27 cellular contexts compared by ENCODE assay signal in the genomic region with DNA sequence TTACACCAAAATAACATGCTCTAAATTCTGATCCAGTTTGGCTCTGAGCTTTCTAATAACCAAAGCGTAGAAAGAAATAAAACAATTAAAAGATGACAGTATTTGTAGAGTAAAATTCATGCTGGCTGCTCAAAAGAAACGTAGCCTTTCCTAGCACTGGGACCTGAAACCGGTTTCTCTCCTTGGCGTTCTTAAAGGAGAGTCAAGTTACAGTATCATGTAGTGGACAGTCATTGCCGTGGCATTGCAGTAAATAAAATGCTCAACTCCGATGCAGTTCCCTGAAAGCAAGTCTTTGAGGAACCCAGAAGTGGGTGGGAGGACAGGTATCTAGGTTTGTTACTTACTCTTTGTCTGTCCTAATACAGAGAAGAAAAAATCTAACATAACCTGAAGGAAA. TPM values are rescaled to one million over a fixed set of nuclear protein-coding genes. Genes with fewer than 3 reads are reported as not detected.
DNase-seq lines count a peak whose midpoint lies in the region; ATAC-seq and TF ChIP-seq lines count a peak whose summit lies in the region.
"Had no signal": no experiment of that assay in that cellular context is flagged by ENCODE, and none has a peak within 500 bp of the region (broad histone marks: within the 10 kb centered on the region; RNA-seq: fewer than 3 reads in every experiment).

No MANE protein-coding gene starts in this region.

- H4K20me1 ChIP-seq in PC-3 (ENCODE audit: low read length), result no peaks in the 10 kb centered on the region

- H2AFZ ChIP-seq in PC-3 (ENCODE audit: low read length), result no peak overlapping the region

- no peak overlapping the region for H3K9ac ChIP-seq in PC-3 (ENCODE audit: low read length)

- CTCF ChIA-PET in PC-3 (lab: Charles Lee), result interaction anchor here (1.0 kb wide), 1 partner anchor 18 kb away, joined by 3 read pairs; no protein-coding TSS in a partner anchor

- POLR2A ChIA-PET in PC-3 (lab: Charles Lee; ENCODE audit: unreplicated experiment), result interaction anchor here (0.6 kb wide), 1 partner anchor 15 kb away, joined by 6 read pairs; no protein-coding TSS in a partner anchor

- peak overlapping the region; percentile 36 for H3K27ac Mint-ChIP-seq in activated T-cell treated with anti-CD3 and anti-CD28 coated beads, Interleukin-2, amount 50 U/mL, for 24 hours

- H3K4me3 Mint-ChIP-seq in activated T-cell treated with anti-CD3 and anti-CD28 coated beads, Interleukin-2, amount 50 U/mL, for 24 hours, result no peak overlapping the region
- H3K4me3 Mint-ChIP-seq: B cell had no signal

- ATAC-seq in PC-3 (peak; percentile 74), psoas muscle (peak; percentile 47 to 71 (median 62)), HG03520 (IDR thresholded peaks at IDR 0.05; ENCODE audit: unreplicated experiment) (no peak)
- ATAC-seq: GM12878 had no signal

- intact Hi-C loops in PC-3 (cut with micrococcal nuclease) (loop anchor here (5.0 kb wide), 1 partner anchor 195 kb away; no protein-coding TSS in a partner anchor), psoas muscle (cut with DNase I) (no loop called here)

- H3K9me3 Mint-ChIP-seq in activated T-cell treated with anti-CD3 and anti-CD28 coated beads, Interleukin-2, amount 50 U/mL, for 24 hours, result no peaks in the 10 kb centered on the region

- H3K4me1 ChIP-seq in PC-3 (ENCODE audit: insufficient read depth, low read length) (no peaks in the 10 kb centered on the region), psoas muscle (peaks cover 19% of the 10 kb centered on the region)
- H3K4me1 ChIP-seq: Peyer's patch, SJSA1, suprapubic skin had no signal

- DNase-seq in activated T-cell treated with anti-CD3 and anti-CD28 coated beads, Interleukin-2, amount 50 U/mL, for 24 hours, result no peak
- DNase-seq in activated T-cell treated with anti-CD3 and anti-CD28 coated beads, Interleukin-2, amount 50 U/mL, for 48 hours, result no peak
- peak; percentile 32 for DNase-seq in PC-3
- no peak for DNase-seq in epithelial cell of prostate (ENCODE audit: low read depth, low spot score)
- no peak for DNase-seq in psoas muscle
- DNase-seq in nucleus accumbens (lab: John Stamatoyannopoulos, UW), result no peak
- DNase-seq in SHP77 treated with DMSO at 0.1 percent for 48 hours (lab: John Stamatoyannopoulos, UW), result no peak
- DNase-seq: activated CD4-positive, alpha-beta T cell treated with anti-CD3 and anti-CD28 coated beads for 4 hours; activated gamma-delta T cell treated with Interleukin-2 at 50 U/mL for 16 hours; amygdala; DND-41; kidney glomerular epithelial cell; NCI-H1048; NCI-H1694 treated with DMSO at 0.1 percent for 48 hours; NCI-H2171; NCI-H524; occipital lobe; Peyer's patch; stimulated activated CD4-positive, alpha-beta T cell treated with anti-CD3 and anti-CD28 coated beads, Interleukin-2, amount 100 ng/mL, for 24 hours had no signal

- H3K36me3 ChIP-seq in PC-3 (ENCODE audit: low read depth, low read length) (peaks cover 43% of the 10 kb centered on the region), psoas muscle (ENCODE audit: insufficient read depth in 1 of 2, low read depth in 1 of 2) (peaks cover 9 to 63% of the 10 kb centered on the region in 2 donors)

- H3K27me3 ChIP-seq in PC-3 (ENCODE audit: low read length) (no peaks in the 10 kb centered on the region), psoas muscle (ENCODE audit: insufficient read depth in 3 of 3, low read length in 2 of 3) (no peaks in the 10 kb centered on the region)
- H3K27me3 ChIP-seq: Peyer's patch, SJSA1, suprapubic skin had no signal

- no peaks in the 10 kb centered on the region for H3K79me2 ChIP-seq in PC-3 (ENCODE audit: low read length)

- H3K27ac ChIP-seq in PC-3 (ENCODE audit: low read length), result no peak overlapping the region
- peak overlapping the region; percentile 2 for H3K27ac ChIP-seq in epithelial cell of prostate
- peak overlapping the region; percentile 7 for H3K27ac ChIP-seq in psoas muscle
- H3K27ac ChIP-seq: coronary artery, Peyer's patch, SJSA1, suprapubic skin had no signal

- H3K9me3 ChIP-seq in PC-3 (ENCODE audit: low read length), result no peaks in the 10 kb centered on the region
- no peaks in the 10 kb centered on the region for H3K9me3 ChIP-seq in psoas muscle
- H3K9me3 ChIP-seq: Peyer's patch, SJSA1, suprapubic skin had no signal

- H3K36me3 Mint-ChIP-seq in activated T-cell treated with anti-CD3 and anti-CD28 coated beads, Interleukin-2, amount 50 U/mL, for 24 hours (ENCODE audit: low read depth), result peaks cover 94% of the 10 kb centered on the region

- BruUV-seq in PC-3 (replicated peaks; lab: Mats Ljungman, UMichigan), result no TSS peak

- no peak overlapping the region for H3K4me2 ChIP-seq in PC-3 (ENCODE audit: low read length)
- H3K4me2 ChIP-seq: smooth muscle cell had no signal

- H3K4me1 Mint-ChIP-seq in activated T-cell treated with anti-CD3 and anti-CD28 coated beads, Interleukin-2, amount 50 U/mL, for 24 hours (ENCODE audit: low read depth), result peaks cover 9% of the 10 kb centered on the region
- H3K4me1 Mint-ChIP-seq: B cell had no signal

- 35 to 52% (median 38%) methylated on average over 6 of the region's 6 CpGs for WGBS in psoas muscle, 3 donors

- H3K4me3 ChIP-seq in PC-3 (ENCODE audit: low read length) (no peak overlapping the region), psoas muscle (no peak overlapping the region)
- H3K4me3 ChIP-seq: coronary artery, GM12878, lung, Peyer's patch, SJSA1, smooth muscle cell, suprapubic skin had no signal

- TF ChIP-seq CTCF in PC-3 (conservative IDR thresholded peaks at IDR 0.05; ENCODE audit: low read depth, low read length) (no peak), psoas muscle (IDR thresholded peaks at IDR 0.05) (no peak)

- no peaks in the 10 kb centered on the region for H3F3A ChIP-seq in PC-3 (ENCODE audit: low read length, unreplicated experiment)

- H3K9me2 ChIP-seq in PC-3 (replicated peaks; ENCODE audit: low read length), result no peaks in the 10 kb centered on the region

- H3K27me3 Mint-ChIP-seq in activated T-cell treated with anti-CD3 and anti-CD28 coated beads, Interleukin-2, amount 50 U/mL, for 24 hours, result no peaks in the 10 kb centered on the region
- H3K27me3 Mint-ChIP-seq: B cell had no signal

RNA-seq across cellular contexts. Expression of a gene that starts 52.7 kb away (rescaled TPM):
- 111 and 113 TPM in 2 replicates for total RNA-seq in PC-3 (2014; rRNA removed)
- 10 to 100 TPM in 2 of 4 donors, 1 to 10 TPM in 2; 9.0 to 20.3 (median 10.6) TPM for total RNA-seq in psoas muscle
- 10 to 100 TPM in 2 of 3 donors, 1 to 10 TPM in 1; 9.1 to 12.6 (median 11.5) TPM for polyA plus RNA-seq in psoas muscle
